In the genomic region with DNA sequence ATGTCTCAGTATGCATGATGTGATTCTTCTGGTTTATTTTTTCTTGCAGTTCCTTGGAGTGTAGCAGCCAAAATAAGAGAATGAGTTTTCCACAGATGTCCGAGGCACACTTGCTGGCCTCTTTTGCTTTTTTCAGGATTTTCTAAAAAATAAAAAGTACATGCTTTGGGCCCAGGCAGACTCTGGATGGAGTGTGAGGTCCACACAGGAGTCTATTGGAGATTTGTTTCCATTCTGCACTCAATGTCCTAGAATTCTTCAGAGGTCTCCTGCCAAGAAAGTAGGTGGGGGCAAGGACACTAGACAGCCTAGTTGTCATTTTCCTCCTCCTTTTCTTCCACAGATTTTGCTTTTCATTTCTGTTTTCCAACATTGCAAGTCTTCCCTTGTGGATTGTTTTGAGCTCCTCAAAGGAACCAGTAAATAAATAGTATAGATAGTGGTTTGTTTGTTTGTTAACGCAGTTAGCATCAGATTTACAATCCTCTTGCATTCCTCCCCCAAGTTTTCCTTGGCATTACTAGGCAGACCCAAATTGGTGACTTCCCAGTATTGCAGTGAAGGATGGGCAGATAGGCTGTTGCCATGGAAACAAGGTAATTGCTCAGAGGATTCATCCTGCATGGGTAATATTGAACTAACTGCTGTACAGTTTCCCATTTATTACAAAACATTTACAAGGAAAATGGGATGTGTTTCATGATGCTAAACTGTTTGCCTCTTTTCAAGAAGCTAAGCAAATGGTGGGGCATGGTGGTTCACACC, we compare ENCODE assay signal across 1 cellular context.
A peak's percentile ranks its signal among the peaks of the same experiment; 100 is the strongest.
TF ChIP-seq lines count a peak whose summit lies in the region.

No MANE protein-coding gene starts in this region.

TF ChIP-seq in neural cell, 6 proteins besides CTCF, POLR2A, EP300 and RAD21 (continued from another document):
- TF ChIP-seq, protein P1, sequence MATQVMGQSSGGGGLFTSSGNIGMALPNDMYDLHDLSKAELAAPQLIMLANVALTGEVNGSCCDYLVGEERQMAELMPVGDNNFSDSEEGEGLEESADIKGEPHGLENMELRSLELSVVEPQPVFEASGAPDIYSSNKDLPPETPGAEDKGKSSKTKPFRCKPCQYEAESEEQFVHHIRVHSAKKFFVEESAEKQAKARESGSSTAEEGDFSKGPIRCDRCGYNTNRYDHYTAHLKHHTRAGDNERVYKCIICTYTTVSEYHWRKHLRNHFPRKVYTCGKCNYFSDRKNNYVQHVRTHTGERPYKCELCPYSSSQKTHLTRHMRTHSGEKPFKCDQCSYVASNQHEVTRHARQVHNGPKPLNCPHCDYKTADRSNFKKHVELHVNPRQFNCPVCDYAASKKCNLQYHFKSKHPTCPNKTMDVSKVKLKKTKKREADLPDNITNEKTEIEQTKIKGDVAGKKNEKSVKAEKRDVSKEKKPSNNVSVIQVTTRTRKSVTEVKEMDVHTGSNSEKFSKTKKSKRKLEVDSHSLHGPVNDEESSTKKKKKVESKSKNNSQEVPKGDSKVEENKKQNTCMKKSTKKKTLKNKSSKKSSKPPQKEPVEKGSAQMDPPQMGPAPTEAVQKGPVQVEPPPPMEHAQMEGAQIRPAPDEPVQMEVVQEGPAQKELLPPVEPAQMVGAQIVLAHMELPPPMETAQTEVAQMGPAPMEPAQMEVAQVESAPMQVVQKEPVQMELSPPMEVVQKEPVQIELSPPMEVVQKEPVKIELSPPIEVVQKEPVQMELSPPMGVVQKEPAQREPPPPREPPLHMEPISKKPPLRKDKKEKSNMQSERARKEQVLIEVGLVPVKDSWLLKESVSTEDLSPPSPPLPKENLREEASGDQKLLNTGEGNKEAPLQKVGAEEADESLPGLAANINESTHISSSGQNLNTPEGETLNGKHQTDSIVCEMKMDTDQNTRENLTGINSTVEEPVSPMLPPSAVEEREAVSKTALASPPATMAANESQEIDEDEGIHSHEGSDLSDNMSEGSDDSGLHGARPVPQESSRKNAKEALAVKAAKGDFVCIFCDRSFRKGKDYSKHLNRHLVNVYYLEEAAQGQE (IDR thresholded peaks at IDR 0.05; ENCODE audit: borderline replicate concordance): peak; percentile 60
